In the genomic region with DNA sequence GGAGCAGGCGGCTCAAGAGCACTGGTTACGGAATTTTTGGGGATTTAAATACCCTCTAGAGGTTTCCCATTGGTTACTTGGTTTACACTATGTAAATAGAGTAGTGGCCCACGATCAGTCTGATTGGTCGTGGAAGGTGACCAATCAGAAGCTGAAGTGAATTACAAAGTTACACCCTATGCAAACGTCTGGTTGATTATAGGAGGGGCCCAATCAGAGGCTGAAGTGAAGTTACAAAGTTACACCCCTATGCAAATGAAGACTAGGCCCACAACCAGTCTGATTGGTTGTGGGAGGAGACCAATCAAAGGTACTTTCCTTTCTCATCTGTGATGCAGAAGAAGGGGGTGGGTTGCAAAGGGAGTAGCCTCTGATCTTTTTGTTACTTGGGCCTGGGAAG, we compare ENCODE assay signal across 18 cellular contexts. TPM values are rescaled to one million over a fixed set of nuclear protein-coding genes. Genes with fewer than 3 reads are reported as not detected.
DNase-seq lines count a peak whose midpoint lies in the region; ATAC-seq and TF ChIP-seq lines count a peak whose summit lies in the region.
"Had no signal": no experiment of that assay in that cellular context is flagged by ENCODE, and none has a peak within 500 bp of the region (broad histone marks: within the 10 kb centered on the region; RNA-seq: fewer than 3 reads in every experiment).

No MANE protein-coding gene starts in this region.

- H2BK15ac ChIP-seq in IMR-90 (ENCODE audit: low read depth, low read length) = no peak overlapping the region

- TF ChIP-seq RAD21 in IMR-90 (IDR thresholded peaks at IDR 0.05; ENCODE audit: low read length) = no peak

- H3K36me3 ChIP-seq in IMR-90 (ENCODE audit: control insufficient read depth, insufficient read depth, low read length) = no peaks in the 10 kb centered on the region
- no peaks in the 10 kb centered on the region for H3K36me3 ChIP-seq in psoas muscle (ENCODE audit: insufficient read depth in 1 of 2, low read depth in 1 of 2)
- H3K36me3 ChIP-seq: upper lobe of right lung had no signal

- WGBS in IMR-90 (ENCODE audit: extremely low coverage in 2 of 2, insufficient read length in 1 of 2), 2 experiments = no CpG with 5 or more reads among the region's 5 CpGs
- WGBS in psoas muscle, 3 donors = 63 to 69% (median 66%) methylated on average over 5 of the region's 5 CpGs

- H3K14ac ChIP-seq in IMR-90 (replicated peaks; ENCODE audit: low read depth, low read length) = no peak overlapping the region

- intact Hi-C loops in IMR-90 (cut with micrococcal nuclease) = no loop called here
- intact Hi-C loops in psoas muscle (cut with DNase I) = no loop called here

- no peak overlapping the region for H2BK20ac ChIP-seq in IMR-90 (ENCODE audit: low read depth, low read length)

- no peak overlapping the region for H3K56ac ChIP-seq in IMR-90 (ENCODE audit: extremely low read depth, insufficient read depth, low read length)

- dilution Hi-C loops in IMR-90 (cut with HindIII; ENCODE audit: low sequenced_read_pairs, unreplicated experiment) = no loop called here

- no peak overlapping the region for H2AK9ac ChIP-seq in IMR-90 (replicated peaks; ENCODE audit: low read depth, low read length, poor library complexity)

- H3K79me1 ChIP-seq in IMR-90 (ENCODE audit: low read depth in 1 of 2, low read length in 2 of 2) = no peaks in the 10 kb centered on the region

- H2AFZ ChIP-seq in IMR-90 (replicated peaks; ENCODE audit: low read length, poor library complexity) = no peak overlapping the region

- no peak for TF ChIP-seq CTCF in IMR-90 (conservative IDR thresholded peaks at IDR 0.05; ENCODE audit: low read depth, low read length)
- no peak for TF ChIP-seq CTCF in psoas muscle (IDR thresholded peaks at IDR 0.05)

- POLR2A ChIA-PET in IMR-90 (lab: Charles Lee; ENCODE audit: unreplicated experiment) = no interaction called here

- no peak overlapping the region for H2BK120ac ChIP-seq in IMR-90 (ENCODE audit: low read depth, low read length)

- no peaks in the 10 kb centered on the region for H4K20me1 ChIP-seq in IMR-90 (ENCODE audit: insufficient read depth, low read length)

- H3K23ac ChIP-seq in IMR-90 (ENCODE audit: low read depth, low read length) = no peak overlapping the region

- no peak overlapping the region for H3K9ac ChIP-seq in IMR-90 (ENCODE audit: low read depth, low read length)

- no peak overlapping the region for H3K27ac ChIP-seq in IMR-90 (ENCODE audit: insufficient read depth, low read length)
- H3K27ac ChIP-seq in psoas muscle = no peak overlapping the region
- H3K27ac ChIP-seq: 22Rv1, coronary artery, upper lobe of right lung had no signal

- no peaks in the 10 kb centered on the region for H3K9me1 ChIP-seq in IMR-90 (ENCODE audit: insufficient read depth, low read length)

- in situ Hi-C loops in IMR-90 (cut with MboI; ENCODE audit: low sequenced_read_pairs) = no loop called here

- H2BK5ac ChIP-seq in IMR-90 (ENCODE audit: low read depth, low read length, poor library complexity, severe bottlenecking) = no peak overlapping the region

- ATAC-seq in IMR-90 (ENCODE audit: low read depth) (no peak), psoas muscle (no peak), HG03095 (IDR thresholded peaks at IDR 0.05; ENCODE audit: unreplicated experiment) (no peak), HG03025 (IDR thresholded peaks at IDR 0.05; ENCODE audit: low FRiP score, unreplicated experiment) (no peak)
- ATAC-seq: activated CD4-positive, alpha-beta T cell treated with anti-CD3 and anti-CD28 coated beads for 36 hours; upper lobe of right lung had no signal

- H3K18ac ChIP-seq in IMR-90 (ENCODE audit: low read depth, low read length) = no peak overlapping the region

- CTCF ChIA-PET in IMR-90 (lab: Yijun Ruan, JAX) = interaction anchor here (3.5 kb wide), 1 partner anchor 21 kb away, joined by 15 read pairs; no protein-coding TSS in a partner anchor

- no peak overlapping the region for H4K8ac ChIP-seq in IMR-90 (ENCODE audit: low read depth in 2 of 2, low read length in 2 of 2)

- peaks cover 23% of the 10 kb centered on the region for H3K27me3 ChIP-seq in IMR-90 (ENCODE audit: control insufficient read depth, insufficient read depth, low read length)
- peaks cover 0 to 11% (median 0%) of the 10 kb centered on the region in 3 donors for H3K27me3 ChIP-seq in psoas muscle (ENCODE audit: insufficient read depth in 3 of 3, low read length in 2 of 3)
- H3K27me3 ChIP-seq: upper lobe of right lung had no signal

- DNase-seq in DMS 273 (lab: John Stamatoyannopoulos, UW; ENCODE audit: unreplicated experiment) (peak; percentile 26), DMS 273 treated with DMSO at 0.1 percent for 48 hours (lab: John Stamatoyannopoulos, UW) (no peak), IMR-90 (peak; percentile 16), SK-N-DZ (ENCODE audit: low spot score) (peak; percentile 25), iris pigment epithelial cell (ENCODE audit: low read depth) (peak; percentile 50), psoas muscle (no peak)
- DNase-seq: activated CD4-positive, alpha-beta T cell treated with anti-CD3 and anti-CD28 coated beads for 36 hours; activated naive CD4-positive, alpha-beta T cell treated with Interleukin-2 at 50 U/mL for 16 hours; DMS79 treated with DMSO at 0.1 percent for 48 hours; immature natural killer cell; NK-92 treated with Interleukin-12 subunit alpha and Interleukin-12 subunit beta, amount 100 ng/mL, for 24 hours; Right ventricle myocardium superior; stimulated activated CD4-positive, alpha-beta T cell treated with anti-CD3 and anti-CD28 coated beads, Interleukin-15, amount 100 ng/mL, for 24 hours; upper lobe of right lung had no signal

- H4K91ac ChIP-seq in IMR-90 (ENCODE audit: insufficient read depth, low read depth, low read length) = no peak overlapping the region

- H4K5ac ChIP-seq in IMR-90 (ENCODE audit: low read depth, low read length) = no peak overlapping the region

- no peak overlapping the region for H2AK5ac ChIP-seq in IMR-90 (ENCODE audit: low read depth, low read length)

- TF ChIP-seq POLR2A in IMR-90 (IDR thresholded peaks at IDR 0.05; ENCODE audit: low read depth, low read length) = no peak

- no peak overlapping the region for H3K4ac ChIP-seq in IMR-90 (ENCODE audit: low read depth, low read length)

- H3K4me1 ChIP-seq in IMR-90 (ENCODE audit: control insufficient read depth, insufficient read depth, low read length) (no peaks in the 10 kb centered on the region; the same call in 1 of the 2 replicates), psoas muscle (no peaks in the 10 kb centered on the region)
- H3K4me1 ChIP-seq: upper lobe of right lung had no signal

- no peak overlapping the region for H3K4me2 ChIP-seq in IMR-90 (ENCODE audit: low read depth, low read length)

- H3K9me3 ChIP-seq in IMR-90 (ENCODE audit: control insufficient read depth, insufficient read depth, low read length) (no peaks in the 10 kb centered on the region), psoas muscle (no peaks in the 10 kb centered on the region)
- H3K9me3 ChIP-seq: upper lobe of right lung had no signal

- H3K4me3 ChIP-seq in IMR-90 (ENCODE audit: insufficient read depth, low read depth, low read length) = no peak overlapping the region
- no peak overlapping the region for H3K4me3 ChIP-seq in psoas muscle
- H3K4me3 ChIP-seq: coronary artery, upper lobe of right lung had no signal

- BruUV-seq in IMR-90 (replicated peaks; lab: Mats Ljungman, UMichigan) = no TSS peak

TF ChIP-seq in IMR-90, 13 proteins besides CTCF, POLR2A, EP300 and RAD21 (continues in another document):
- TF ChIP-seq RCOR1 (IDR thresholded peaks at IDR 0.05; ENCODE audit: insufficient replicate concordance, low read length) (no peak), MXI1 (IDR thresholded peaks at IDR 0.05; ENCODE audit: borderline replicate concordance, low read depth, low read length) (no peak), CHD1 (IDR thresholded peaks at IDR 0.05; ENCODE audit: low read depth, low read length) (no peak), NFE2L2 (IDR thresholded peaks at IDR 0.05; ENCODE audit: low read depth, low read length) (no peak), FOS (IDR thresholded peaks at IDR 0.05; ENCODE audit: low read depth, low read length) (no peak), MAFK (IDR thresholded peaks at IDR 0.05; ENCODE audit: low read depth, low read length) (no peak), SMC3 (IDR thresholded peaks at IDR 0.05; ENCODE audit: low read depth, low read length) (no peak), RFX5 (IDR thresholded peaks at IDR 0.05; ENCODE audit: low read depth, low read length) (no peak)
- TF ChIP-seq, protein P1, sequence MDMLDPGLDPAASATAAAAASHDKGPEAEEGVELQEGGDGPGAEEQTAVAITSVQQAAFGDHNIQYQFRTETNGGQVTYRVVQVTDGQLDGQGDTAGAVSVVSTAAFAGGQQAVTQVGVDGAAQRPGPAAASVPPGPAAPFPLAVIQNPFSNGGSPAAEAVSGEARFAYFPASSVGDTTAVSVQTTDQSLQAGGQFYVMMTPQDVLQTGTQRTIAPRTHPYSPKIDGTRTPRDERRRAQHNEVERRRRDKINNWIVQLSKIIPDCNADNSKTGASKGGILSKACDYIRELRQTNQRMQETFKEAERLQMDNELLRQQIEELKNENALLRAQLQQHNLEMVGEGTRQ (IDR thresholded peaks at IDR 0.05; ENCODE audit: low read depth, low read length) = no peak

RNA-seq across cellular contexts. Expression of a gene that starts 45.1 kb away (rescaled TPM):
- total RNA-seq in IMR-90 (2012; rRNA removed) (80.5 and 99.8 TPM in 2 replicates), psoas muscle (10 to 100 TPM; 51.8 to 98.0 (median 68.4) TPM)
- polyA plus RNA-seq in IMR-90 (2012; rRNA removed) (118 and 125 TPM in 2 replicates), psoas muscle (100 to 1,000 TPM in 1 of 3 donors, 10 to 100 TPM in 2; 56.3 to 117 (median 76.4) TPM)
- 142 and 162 TPM in 2 replicates for polyA plus RNA-seq in IMR-90 (2012; cell fraction: cytosol; rRNA removed)
- 53.3 and 65.7 TPM in 2 replicates for polyA plus RNA-seq in IMR-90 (2012; cell fraction: nucleus; rRNA removed; ENCODE audit: low replicate concordance)
- polyA plus RNA-seq in SK-N-DZ (2014; cell fraction: cytosol; rRNA removed) = 183 and 254 TPM in 2 replicates
- 96.7 and 126 TPM in 2 replicates for polyA plus RNA-seq in SK-N-DZ (2014; cell fraction: nucleus; rRNA removed)

RNA-seq across cellular contexts. Expression of a gene that starts 56.6 kb away (rescaled TPM):
- total RNA-seq in IMR-90 (2012; rRNA removed) (0.36 and 0.83 TPM in 2 replicates), psoas muscle (under 1 TPM; 0.14 to 0.64 (median 0.40) TPM)
- polyA plus RNA-seq in IMR-90 (2012; rRNA removed) (0.31 and 0.39 TPM in 2 replicates), psoas muscle (1 to 10 TPM in 1 of 3 donors, under 1 TPM in 2; 0.15 to 2.3 (median 0.44) TPM)
- 0.14 and 0.30 TPM in 2 replicates for polyA plus RNA-seq in IMR-90 (2012; cell fraction: cytosol; rRNA removed)
- 0.27 and 0.62 TPM in 2 replicates for polyA plus RNA-seq in IMR-90 (2012; cell fraction: nucleus; rRNA removed; ENCODE audit: low replicate concordance)
- 1.5 and 1.7 TPM in 2 replicates for polyA plus RNA-seq in SK-N-DZ (2014; cell fraction: cytosol; rRNA removed)
- polyA plus RNA-seq in SK-N-DZ (2014; cell fraction: nucleus; rRNA removed) = 1.6 TPM in 2 replicates

RNA-seq across cellular contexts. Expression of a gene that starts 56.8 kb away (rescaled TPM):
- 41.0 and 43.0 TPM in 2 replicates for total RNA-seq in IMR-90 (2012; rRNA removed)
- 34.3 and 35.8 TPM in 2 replicates for polyA plus RNA-seq in IMR-90 (2012; rRNA removed)
- 8.7 and 25.6 TPM in 2 replicates for polyA plus RNA-seq in IMR-90 (2012; cell fraction: cytosol; rRNA removed)
- 11.1 and 37.4 TPM in 2 replicates for polyA plus RNA-seq in IMR-90 (2012; cell fraction: nucleus; rRNA removed; ENCODE audit: low replicate concordance)
- 44.9 and 46.5 TPM in 2 replicates for polyA plus RNA-seq in SK-N-DZ (2014; cell fraction: cytosol; rRNA removed)
- 35.5 and 56.8 TPM in 2 replicates for polyA plus RNA-seq in SK-N-DZ (2014; cell fraction: nucleus; rRNA removed)
- total RNA-seq in psoas muscle = 10 to 100 TPM; 25.9 to 45.0 (median 31.6) TPM
- polyA plus RNA-seq in psoas muscle = 1 to 10 TPM; 8.1 to 10.0 (median 9.2) TPM

Comparison
In these comparisons a context has a peak if more than half of its experiments do, and no peak if none do; other contexts are left out.
1. DNase-seq: peak in DMS 273 (single experiment), IMR-90 (single experiment), SK-N-DZ (single experiment) and iris pigment epithelial cell (single experiment); none in DMS 273 treated with DMSO at 0.1 percent for 48 hours (single experiment) and psoas muscle (0 of 2).